10 cellular contexts compared by ENCODE assay signal in genomic region chr9:84597131-84597530, GRCh38.
DNase-seq lines count a peak whose midpoint lies in the region; ATAC-seq and TF ChIP-seq lines count a peak whose summit lies in the region.
"Had no signal": no experiment of that assay in that cellular context is flagged by ENCODE, and none has a peak within 500 bp of the region (broad histone marks: within the 10 kb centered on the region; RNA-seq: fewer than 3 reads in every experiment).

No MANE protein-coding gene starts in this region.

- 42 to 48% (median 45%) methylated on average over 2 of the region's 2 CpGs for WGBS in heart left ventricle, 4 donors

- H2AFZ ChIP-seq in MM.1S (ENCODE audit: low read length) (peak overlapping the region; percentile 84), OCI-LY7 (ENCODE audit: low read length) (no peak overlapping the region)

- TF ChIP-seq POLR2A in heart left ventricle (IDR thresholded peaks at IDR 0.05), result no peak

- peak overlapping the region; percentile 65 for H3K4me2 ChIP-seq in MM.1S (ENCODE audit: low read depth, low read length)
- H3K4me2 ChIP-seq in OCI-LY7 (ENCODE audit: low read length), result no peak overlapping the region

- no peaks in the 10 kb centered on the region for H3K9me3 ChIP-seq in MM.1S (replicated peaks; ENCODE audit: insufficient read depth, low read length)
- peaks cover 0 to 4% (median 0%) of the 10 kb centered on the region in 12 donors for H3K9me3 ChIP-seq in heart left ventricle
- no peaks in the 10 kb centered on the region for H3K9me3 ChIP-seq in colonic mucosa
- H3K9me3 ChIP-seq in OCI-LY7 (ENCODE audit: low read length), result no peaks in the 10 kb centered on the region

- ATAC-seq in GM19025 (IDR thresholded peaks at IDR 0.05; ENCODE audit: low read depth, unreplicated experiment), result peak; percentile 92
- peak; percentile 75 for ATAC-seq in HG02840 (IDR thresholded peaks at IDR 0.05; ENCODE audit: low FRiP score, unreplicated experiment)
- no peak for ATAC-seq in heart left ventricle

- H3K79me2 ChIP-seq in MM.1S (ENCODE audit: low read length) (no peaks in the 10 kb centered on the region), OCI-LY7 (ENCODE audit: insufficient read depth, low read depth, low read length) (no peaks in the 10 kb centered on the region)

- H3F3A ChIP-seq in MM.1S (ENCODE audit: insufficient read depth, low read length), result peaks cover 7% of the 10 kb centered on the region; the same call in 1 of the 2 replicates

- peak overlapping the region; percentile 49 for H3K4me3 ChIP-seq in MM.1S (ENCODE audit: low read length)
- H3K4me3 ChIP-seq in heart left ventricle, result no peak overlapping the region
- no peak overlapping the region for H3K4me3 ChIP-seq in colonic mucosa
- no peak overlapping the region for H3K4me3 ChIP-seq in OCI-LY7 (ENCODE audit: low read depth, low read length, poor library complexity, severe bottlenecking)

- H3K4me1 ChIP-seq in MM.1S (ENCODE audit: low read length) (peaks cover 22% of the 10 kb centered on the region), heart left ventricle (no peaks in the 10 kb centered on the region), colonic mucosa (no peaks in the 10 kb centered on the region), OCI-LY7 (ENCODE audit: insufficient read depth, low read length, poor library complexity, severe bottlenecking) (no peaks in the 10 kb centered on the region)

- H3K9me2 ChIP-seq in MM.1S (replicated peaks; ENCODE audit: insufficient read depth, low read length), result no peaks in the 10 kb centered on the region
- H3K9me2 ChIP-seq in OCI-LY7 (ENCODE audit: insufficient read depth, low read length), result no peaks in the 10 kb centered on the region

- peak overlapping the region; percentile 55 for H3K27ac ChIP-seq in MM.1S (ENCODE audit: low read length)
- H3K27ac ChIP-seq in heart left ventricle, result no peak overlapping the region
- no peak overlapping the region for H3K27ac ChIP-seq in colonic mucosa
- H3K27ac ChIP-seq in OCI-LY7 (ENCODE audit: low read depth, low read length, poor library complexity, severe bottlenecking), result no peak overlapping the region

- no TSS peak for BruUV-seq in OCI-LY7 (replicated peaks; lab: Mats Ljungman, UMichigan)

- peak; percentile 8 to 22 for DNase-seq in AML-193 (lab: John Stamatoyannopoulos, UW)
- DNase-seq in MM.1S, result peak; percentile 87
- no peak for DNase-seq in NCI-H446 treated with DMSO at 0.1 percent for 48 hours (lab: John Stamatoyannopoulos, UW)
- no peak for DNase-seq in heart left ventricle
- DNase-seq in colonic mucosa, result no peak
- no peak for DNase-seq in OCI-LY7 (ENCODE audit: low spot score)
- DNase-seq: GOT3, NCI-H82 had no signal

- H4K20me1 ChIP-seq in MM.1S (ENCODE audit: insufficient read depth, low read length) (no peaks in the 10 kb centered on the region), OCI-LY7 (ENCODE audit: insufficient read depth, low read length) (no peaks in the 10 kb centered on the region)

- H3K27me3 ChIP-seq in MM.1S (replicated peaks; ENCODE audit: insufficient read depth, low read length) (no peaks in the 10 kb centered on the region), heart left ventricle (no peaks in the 10 kb centered on the region), colonic mucosa (no peaks in the 10 kb centered on the region)

- H3K9ac ChIP-seq in MM.1S (ENCODE audit: low read length) (peak overlapping the region; percentile 18; the same call in 1 of the 2 replicates), colonic mucosa (ENCODE audit: low read depth in 2 of 2, low read length in 2 of 2) (no peak overlapping the region)

- intact Hi-C loops in heart left ventricle (cut with DNase I), result no loop called here
- intact Hi-C loops in colonic mucosa (cut with DNase I), result no loop called here
- intact Hi-C loops in OCI-LY7 (cut with micrococcal nuclease; ENCODE audit: unreplicated experiment), result no loop called here

- no peaks in the 10 kb centered on the region for H3K36me3 ChIP-seq in MM.1S (replicated peaks; ENCODE audit: insufficient read depth, low read length)
- no peaks in the 10 kb centered on the region for H3K36me3 ChIP-seq in heart left ventricle
- H3K36me3 ChIP-seq in colonic mucosa, result no peaks in the 10 kb centered on the region
- no peaks in the 10 kb centered on the region for H3K36me3 ChIP-seq in OCI-LY7 (ENCODE audit: insufficient read depth, low read length)

- POLR2A ChIA-PET in OCI-LY7 (lab: Charles Lee), result interaction anchor here (1.0 kb wide), 1 partner anchor 9 kb away, joined by 3 read pairs; no protein-coding TSS in a partner anchor

- CTCF ChIA-PET in OCI-LY7 (lab: Charles Lee; ENCODE audit: unreplicated experiment), result no interaction called here

- TF ChIP-seq CTCF in MM.1S (IDR thresholded peaks at IDR 0.05; ENCODE audit: low read length) (no peak), heart left ventricle (IDR thresholded peaks at IDR 0.05) (no peak), colonic mucosa (IDR thresholded peaks at IDR 0.05) (no peak), OCI-LY7 (conservative IDR thresholded peaks at IDR 0.05; ENCODE audit: low read length) (no peak)

Comparison
In these comparisons a context has a peak if more than half of its experiments do, and no peak if none do; other contexts are left out.
1. DNase-seq: peak in AML-193 (2 of 2) and MM.1S (single experiment); none in NCI-H446 treated with DMSO at 0.1 percent for 48 hours (single experiment), heart left ventricle (0 of 5), colonic mucosa (single experiment) and OCI-LY7 (single experiment).
2. ATAC-seq: peak in GM19025 (single experiment) and HG02840 (single experiment); none in heart left ventricle (0 of 4).